ENCODE assay signal across 1 cellular context in genomic region chr3:31029756-31030155, GRCh38.
TF ChIP-seq lines count a peak whose summit lies in the region.

No MANE protein-coding gene starts in this region.

TF ChIP-seq in WTC11, 78 proteins besides CTCF, POLR2A, EP300 and RAD21 (continued from another document):
- no peak for TF ChIP-seq CDX4 (CRISPR knock-in tag; IDR thresholded peaks at IDR 0.05; ENCODE audit: borderline replicate concordance)
- no peak for TF ChIP-seq FOXK1 (CRISPR knock-in tag; IDR thresholded peaks at IDR 0.05)
- no peak for TF ChIP-seq ZNF317 (CRISPR knock-in tag; IDR thresholded peaks at IDR 0.05; ENCODE audit: borderline replicate concordance, low read depth)
